8 cellular contexts compared by ENCODE assay signal in the genomic region with DNA sequence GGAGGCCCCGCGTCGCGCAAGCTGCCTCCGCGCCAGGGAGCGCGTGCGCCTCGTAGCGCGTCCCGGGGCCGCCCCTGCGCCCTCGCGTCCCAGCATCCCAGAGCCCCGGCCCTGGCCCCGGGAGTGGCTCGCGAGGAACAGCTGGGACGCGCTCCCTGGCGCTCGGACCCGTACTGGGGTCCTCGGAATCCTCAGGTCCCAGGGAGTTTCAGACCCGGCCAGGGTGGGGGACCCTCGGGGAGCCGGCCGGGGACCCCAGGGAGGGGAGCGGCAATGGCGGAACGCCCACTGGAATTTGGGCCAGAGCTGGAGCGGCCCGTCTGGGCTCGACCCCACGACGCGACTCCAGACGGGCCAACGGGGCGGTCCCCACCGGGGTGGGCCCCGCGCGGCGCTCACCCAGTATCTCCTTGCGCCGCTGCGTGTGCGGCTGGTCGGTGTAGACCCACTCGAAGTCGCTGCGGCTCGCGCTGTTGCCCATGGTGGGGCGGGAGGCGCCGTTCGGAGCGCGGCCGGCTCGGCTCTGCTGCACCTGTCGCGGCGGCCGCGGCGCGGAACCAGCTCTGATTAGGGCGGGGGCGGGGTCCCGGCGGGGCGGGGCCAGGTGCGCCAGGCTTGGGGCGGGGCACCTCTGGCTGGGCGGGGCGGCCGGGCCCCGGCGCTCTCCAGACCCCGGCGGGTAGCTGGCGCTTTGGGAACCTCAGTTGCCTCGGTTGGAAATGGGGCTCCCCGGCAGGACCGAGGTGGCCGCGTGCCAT. TPM values are rescaled to one million over a fixed set of nuclear protein-coding genes. Genes with fewer than 3 reads are reported as not detected.
DNase-seq lines count a peak whose midpoint lies in the region; ATAC-seq and TF ChIP-seq lines count a peak whose summit lies in the region.

A gene (minus strand): TSS at position 539 of the 758 bp plus-strand sequence. CDS start 58 bp downstream, at position 481.

- TF ChIP-seq CTCF in GM12865 (IDR thresholded peaks at IDR 0.05; ENCODE audit: insufficient read depth, low read depth, low read length, missing control alignments), result no peak
- TF ChIP-seq CTCF in RWPE2 (IDR thresholded peaks at IDR 0.05; ENCODE audit: poor library complexity, severe bottlenecking), result no peak
- no peak for TF ChIP-seq CTCF in liver (IDR thresholded peaks at IDR 0.05; ENCODE audit: low read depth, low read length, missing input control)

- DNase-seq in GM12865 (ENCODE audit: low read depth), result peak; percentile 53
- no peak for DNase-seq in RWPE2 (ENCODE audit: low spot score)
- peak; percentile 36 for DNase-seq in adipocyte (ENCODE audit: low read depth)
- peak; percentile 25 for DNase-seq in stimulated activated CD8-positive, alpha-beta memory T cell treated with anti-CD3 and anti-CD28 coated beads, Interleukin-12 subunit alpha, Interleukin-12 subunit beta, amount 100 ng/mL, for 1 hour (ENCODE audit: low read depth)
- DNase-seq in COLO829 (ENCODE audit: low spot score), result no peak
- no peak for DNase-seq in sciatic nerve (ENCODE audit: low spot score)

- ATAC-seq in HG02642 (IDR thresholded peaks at IDR 0.05; ENCODE audit: poor library complexity, unreplicated experiment) (peak; percentile 59), RWPE2 (ENCODE audit: low read depth) (peak; percentile 75), sciatic nerve (no peak)

- H3K27ac ChIP-seq in RWPE2 (ENCODE audit: poor library complexity, severe bottlenecking) (no peak within 1 kb of the TSS), liver (ENCODE audit: low read depth in 1 of 2, low read length in 2 of 2) (no peak within 1 kb of the TSS)

- H3K27me3 ChIP-seq in RWPE2 (ENCODE audit: insufficient read depth, poor library complexity, severe bottlenecking), result peaks cover 21% of the 10 kb centered on the region
- peaks cover 18% of the 10 kb centered on the region for H3K27me3 ChIP-seq in adipocyte (replicated peaks; ENCODE audit: control insufficient read depth, insufficient read depth, low read length)
- peaks cover 0 to 4% (median 2%) of the 10 kb centered on the region in 4 donors for H3K27me3 ChIP-seq in liver (ENCODE audit: control insufficient read depth in 4 of 4, insufficient read depth in 4 of 4, low read length in 3 of 4)

- peak within 1 kb of the TSS; percentile 46 for H3K4me3 ChIP-seq in GM12865 (ENCODE audit: low read depth, low read length)
- H3K4me3 ChIP-seq in RWPE2 (ENCODE audit: severe bottlenecking), result peak within 1 kb of the TSS; percentile 25
- peak within 1 kb of the TSS; percentile 56 for H3K4me3 ChIP-seq in adipocyte (ENCODE audit: low read length)
- peak within 1 kb of the TSS in 2 of 3 donors; percentile 6 to 53 for H3K4me3 ChIP-seq in liver (ENCODE audit: low read depth in 1 of 3, low read length in 3 of 3)

- H3K36me3 ChIP-seq in RWPE2 (ENCODE audit: low read depth) (no peaks in the 10 kb centered on the region), adipocyte (ENCODE audit: control insufficient read depth, insufficient read depth, low read length, severe bottlenecking) (no peaks in the 10 kb centered on the region), liver (ENCODE audit: control insufficient read depth in 4 of 4, insufficient read depth in 3 of 4, low read depth in 1 of 4, low read length in 3 of 4) (no peaks in the 10 kb centered on the region)

- WGBS in liver, result 4% methylated on average over 93 of the region's 93 CpGs

- H3K9me3 ChIP-seq in RWPE2 (ENCODE audit: severe bottlenecking) (no peaks in the 10 kb centered on the region), adipocyte (ENCODE audit: control insufficient read depth, low read length) (peaks cover 14% of the 10 kb centered on the region), liver (ENCODE audit: control insufficient read depth in 4 of 4, low read length in 3 of 4) (peaks cover 0 to 5% (median 1%) of the 10 kb centered on the region in 4 donors)

- TF ChIP-seq RAD21 in liver (IDR thresholded peaks at IDR 0.05), result no peak

- no peak within 1 kb of the TSS for H3K9ac ChIP-seq in adipocyte (ENCODE audit: low read length)
- H3K9ac ChIP-seq in liver (ENCODE audit: low read depth in 1 of 2, low read length in 2 of 2), result no peak within 1 kb of the TSS

- H3K4me1 ChIP-seq in RWPE2 (ENCODE audit: insufficient read depth, poor library complexity, severe bottlenecking) (no peaks in the 10 kb centered on the region), adipocyte (ENCODE audit: control insufficient read depth, insufficient read depth, low read length) (peaks cover 8% of the 10 kb centered on the region), liver (ENCODE audit: control insufficient read depth in 4 of 4, insufficient read depth in 4 of 4, low read length in 3 of 4) (peaks cover 6 to 15% (median 10%) of the 10 kb centered on the region in 4 donors)

- intact Hi-C loops in sciatic nerve (cut with DNase I), result no loop called here

TF ChIP-seq in liver, 16 proteins besides CTCF, POLR2A, EP300 and RAD21:
- TF ChIP-seq, protein P1, sequence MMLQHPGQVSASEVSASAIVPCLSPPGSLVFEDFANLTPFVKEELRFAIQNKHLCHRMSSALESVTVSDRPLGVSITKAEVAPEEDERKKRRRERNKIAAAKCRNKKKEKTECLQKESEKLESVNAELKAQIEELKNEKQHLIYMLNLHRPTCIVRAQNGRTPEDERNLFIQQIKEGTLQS (IDR thresholded peaks at IDR 0.05), result no peak
- TF ChIP-seq YY1 (IDR thresholded peaks at IDR 0.05) (no peak), RXRA (IDR thresholded peaks at IDR 0.05) (no peak), TAF1 (conservative IDR thresholded peaks at IDR 0.05) (no peak), EGR1 (IDR thresholded peaks at IDR 0.05; ENCODE audit: low read depth in 2 of 2) (no peak), HNF4G (IDR thresholded peaks at IDR 0.05) (no peak), HNF4A (conservative IDR thresholded peaks at IDR 0.05) (no peak), GABPA (IDR thresholded peaks at IDR 0.05 in 1 of 2, conservative IDR thresholded peaks at IDR 0.05 in 1 of 2) (no peak), JUND (IDR thresholded peaks at IDR 0.05) (no peak), FOXA2 (IDR thresholded peaks at IDR 0.05) (no peak), NR2F2 (IDR thresholded peaks at IDR 0.05) (no peak), SP1 (IDR thresholded peaks at IDR 0.05) (no peak), FOXA1 (IDR thresholded peaks at IDR 0.05) (no peak)
- TF ChIP-seq, protein P2, sequence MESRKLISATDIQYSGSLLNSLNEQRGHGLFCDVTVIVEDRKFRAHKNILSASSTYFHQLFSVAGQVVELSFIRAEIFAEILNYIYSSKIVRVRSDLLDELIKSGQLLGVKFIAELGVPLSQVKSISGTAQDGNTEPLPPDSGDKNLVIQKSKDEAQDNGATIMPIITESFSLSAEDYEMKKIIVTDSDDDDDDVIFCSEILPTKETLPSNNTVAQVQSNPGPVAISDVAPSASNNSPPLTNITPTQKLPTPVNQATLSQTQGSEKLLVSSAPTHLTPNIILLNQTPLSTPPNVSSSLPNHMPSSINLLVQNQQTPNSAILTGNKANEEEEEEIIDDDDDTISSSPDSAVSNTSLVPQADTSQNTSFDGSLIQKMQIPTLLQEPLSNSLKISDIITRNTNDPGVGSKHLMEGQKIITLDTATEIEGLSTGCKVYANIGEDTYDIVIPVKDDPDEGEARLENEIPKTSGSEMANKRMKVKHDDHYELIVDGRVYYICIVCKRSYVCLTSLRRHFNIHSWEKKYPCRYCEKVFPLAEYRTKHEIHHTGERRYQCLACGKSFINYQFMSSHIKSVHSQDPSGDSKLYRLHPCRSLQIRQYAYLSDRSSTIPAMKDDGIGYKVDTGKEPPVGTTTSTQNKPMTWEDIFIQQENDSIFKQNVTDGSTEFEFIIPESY (IDR thresholded peaks at IDR 0.05), result no peak
- TF ChIP-seq, protein P3, sequence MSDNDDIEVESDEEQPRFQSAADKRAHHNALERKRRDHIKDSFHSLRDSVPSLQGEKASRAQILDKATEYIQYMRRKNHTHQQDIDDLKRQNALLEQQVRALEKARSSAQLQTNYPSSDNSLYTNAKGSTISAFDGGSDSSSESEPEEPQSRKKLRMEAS (IDR thresholded peaks at IDR 0.05), result no peak
- TF ChIP-seq, protein P4, sequence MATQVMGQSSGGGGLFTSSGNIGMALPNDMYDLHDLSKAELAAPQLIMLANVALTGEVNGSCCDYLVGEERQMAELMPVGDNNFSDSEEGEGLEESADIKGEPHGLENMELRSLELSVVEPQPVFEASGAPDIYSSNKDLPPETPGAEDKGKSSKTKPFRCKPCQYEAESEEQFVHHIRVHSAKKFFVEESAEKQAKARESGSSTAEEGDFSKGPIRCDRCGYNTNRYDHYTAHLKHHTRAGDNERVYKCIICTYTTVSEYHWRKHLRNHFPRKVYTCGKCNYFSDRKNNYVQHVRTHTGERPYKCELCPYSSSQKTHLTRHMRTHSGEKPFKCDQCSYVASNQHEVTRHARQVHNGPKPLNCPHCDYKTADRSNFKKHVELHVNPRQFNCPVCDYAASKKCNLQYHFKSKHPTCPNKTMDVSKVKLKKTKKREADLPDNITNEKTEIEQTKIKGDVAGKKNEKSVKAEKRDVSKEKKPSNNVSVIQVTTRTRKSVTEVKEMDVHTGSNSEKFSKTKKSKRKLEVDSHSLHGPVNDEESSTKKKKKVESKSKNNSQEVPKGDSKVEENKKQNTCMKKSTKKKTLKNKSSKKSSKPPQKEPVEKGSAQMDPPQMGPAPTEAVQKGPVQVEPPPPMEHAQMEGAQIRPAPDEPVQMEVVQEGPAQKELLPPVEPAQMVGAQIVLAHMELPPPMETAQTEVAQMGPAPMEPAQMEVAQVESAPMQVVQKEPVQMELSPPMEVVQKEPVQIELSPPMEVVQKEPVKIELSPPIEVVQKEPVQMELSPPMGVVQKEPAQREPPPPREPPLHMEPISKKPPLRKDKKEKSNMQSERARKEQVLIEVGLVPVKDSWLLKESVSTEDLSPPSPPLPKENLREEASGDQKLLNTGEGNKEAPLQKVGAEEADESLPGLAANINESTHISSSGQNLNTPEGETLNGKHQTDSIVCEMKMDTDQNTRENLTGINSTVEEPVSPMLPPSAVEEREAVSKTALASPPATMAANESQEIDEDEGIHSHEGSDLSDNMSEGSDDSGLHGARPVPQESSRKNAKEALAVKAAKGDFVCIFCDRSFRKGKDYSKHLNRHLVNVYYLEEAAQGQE (IDR thresholded peaks at IDR 0.05), result no peak

RNA-seq across cellular contexts. Expression of the gene that starts here (rescaled TPM):
- total RNA-seq in liver, result under 1 TPM; 0.17 to 0.37 TPM
- under 1 TPM; 0.13 to 0.42 TPM for polyA plus RNA-seq in liver
- total RNA-seq in sciatic nerve, result 3.4 TPM

Comparison
In these comparisons a context has a peak if more than half of its experiments do, and no peak if none do; other contexts are left out.
1. DNase-seq: peak in GM12865 (single experiment), adipocyte (single experiment) and stimulated activated CD8-positive, alpha-beta memory T cell treated with anti-CD3 and anti-CD28 coated beads, Interleukin-12 subunit alpha, Interleukin-12 subunit beta, amount 100 ng/mL, for 1 hour (single experiment); none in RWPE2 (single experiment), COLO829 (single experiment) and sciatic nerve (single experiment).
2. Peak in every context shown above with its lines, with median percentiles within 50 percentile points of each other: H3K4me3 ChIP-seq.